8 cellular contexts compared by ENCODE assay signal in the genomic region with DNA sequence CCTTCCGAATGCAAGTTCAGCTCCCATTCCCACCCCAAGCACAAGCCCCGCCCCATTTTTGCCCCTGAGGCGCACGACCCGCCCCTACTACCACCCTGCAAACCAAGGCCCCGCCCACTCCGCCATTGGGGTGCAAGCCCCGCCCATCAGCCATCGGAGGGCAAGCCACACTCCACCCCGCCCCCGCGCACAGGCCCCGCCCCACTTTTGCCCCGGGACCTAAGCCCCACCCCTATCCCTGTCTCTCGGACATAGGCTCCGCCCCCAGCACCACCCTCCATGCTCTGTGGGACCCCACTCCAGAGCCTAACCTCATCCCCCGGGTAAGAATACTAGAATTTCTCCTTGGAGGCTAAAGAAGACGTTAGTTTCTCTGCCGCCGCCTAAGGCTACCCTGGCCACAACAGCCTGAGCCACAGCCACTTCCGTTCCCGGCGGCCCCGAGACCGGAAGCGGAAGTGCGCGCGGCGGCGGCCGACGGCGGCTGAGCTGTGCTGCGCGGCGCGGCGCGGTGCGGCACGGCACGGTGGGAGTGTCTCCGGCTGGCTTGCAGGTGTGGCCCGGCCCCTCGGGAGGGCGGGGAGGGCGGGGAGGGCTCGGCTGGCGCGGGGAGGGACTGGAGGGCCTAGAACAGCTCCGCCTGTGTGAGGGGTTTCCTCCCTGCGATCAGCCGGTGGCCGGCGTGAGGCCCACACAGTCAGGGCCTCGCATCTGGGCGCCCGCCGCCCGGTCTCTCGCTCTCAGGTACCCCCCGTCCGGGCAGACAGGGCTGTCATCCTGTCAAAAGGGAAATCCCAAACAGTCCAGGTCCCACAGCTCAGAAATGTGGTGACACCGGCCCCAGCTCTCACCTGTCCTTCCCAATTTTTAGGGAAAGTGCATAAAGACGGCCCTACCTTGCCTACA.
DNase-seq lines count a peak whose midpoint lies in the region; ATAC-seq, FAIRE-seq and TF ChIP-seq lines count a peak whose summit lies in the region.

A gene (plus strand): TSS at position 451 of the 906 bp plus-strand sequence. CDS start 3,444 bp downstream, outside the sequence.

- H3K79me2 ChIP-seq in Loucy (ENCODE audit: insufficient read depth, low read length): 0 out of 2 replicates have a peak, but pooled peaks cover 4% of the 10 kb centered on the region

- no peaks in the 10 kb centered on the region for H4K20me1 ChIP-seq in Loucy (ENCODE audit: insufficient read depth, low read length, poor library complexity, severe bottlenecking)

- H3K4me2 ChIP-seq in Loucy (ENCODE audit: low read depth, low read length, poor library complexity, severe bottlenecking): peak within 1 kb of the TSS; percentile 86

- TF ChIP-seq CTCF in Loucy (conservative IDR thresholded peaks at IDR 0.05; ENCODE audit: low read length) (no peak), RWPE2 (IDR thresholded peaks at IDR 0.05; ENCODE audit: poor library complexity, severe bottlenecking) (no peak), nephron progenitor cell (IDR thresholded peaks at IDR 0.05) (no peak)

- H3K9me3 ChIP-seq in Loucy (ENCODE audit: insufficient read depth, low read depth, low read length): no peaks in the 10 kb centered on the region
- no peaks in the 10 kb centered on the region for H3K9me3 ChIP-seq in RWPE2 (ENCODE audit: severe bottlenecking)

- H3K4me3 Mint-ChIP-seq in nephron progenitor cell: peak within 1 kb of the TSS; percentile 94
- H3K4me3 Mint-ChIP-seq in stimulated activated naive CD8-positive, alpha-beta T cell treated with anti-CD3 and anti-CD28 coated beads, Interleukin-15, Interleukin-2, amounts not matched to agents 100 ng/mL and 50 ng/mL, for 24 hours: peak within 1 kb of the TSS; percentile 88

- H2AFZ ChIP-seq in Loucy (ENCODE audit: low read length): peak within 1 kb of the TSS; percentile 89

- H3K36me3 ChIP-seq in Loucy (ENCODE audit: insufficient read depth, low read length) (no peaks in the 10 kb centered on the region), RWPE2 (ENCODE audit: low read depth) (no peaks in the 10 kb centered on the region)

- peak within 1 kb of the TSS; percentile 82 for H3K9ac ChIP-seq in Loucy (ENCODE audit: low read depth, low read length, poor library complexity, severe bottlenecking)

- peak within 1 kb of the TSS; percentile 79 for H3K27ac ChIP-seq in RWPE2 (ENCODE audit: poor library complexity, severe bottlenecking)

- peak; percentile 92 for DNase-seq in ELF-1 (ENCODE audit: low read depth, low spot score)
- DNase-seq in H54 (ENCODE audit: insufficient read length, low spot score): peak; percentile 92
- DNase-seq in RWPE2 (ENCODE audit: low spot score): peak; percentile 95
- DNase-seq in activated effector memory CD4-positive, alpha-beta T cell treated with anti-CD3 and anti-CD28 coated beads, Interleukin-2, amount 50 U/mL, for 16 hours: peak; percentile 99
- DNase-seq in fibroblast of the conjunctiva (ENCODE audit: low read depth): peak; percentile 83
- DNase-seq in nephron progenitor cell: peak; percentile 100

- H3K27me3 ChIP-seq in Loucy (ENCODE audit: insufficient read depth, low read length, poor library complexity, severe bottlenecking) (no peaks in the 10 kb centered on the region), RWPE2 (ENCODE audit: insufficient read depth, poor library complexity, severe bottlenecking) (no peaks in the 10 kb centered on the region)

- peaks cover 18% of the 10 kb centered on the region for H3K4me1 ChIP-seq in Loucy (ENCODE audit: insufficient read depth, low read length, poor library complexity, severe bottlenecking)
- H3K4me1 ChIP-seq in RWPE2 (ENCODE audit: insufficient read depth, poor library complexity, severe bottlenecking): no peaks in the 10 kb centered on the region

- peak; percentile 98 for ATAC-seq in RWPE2 (ENCODE audit: low read depth)

- peaks cover 16% of the 10 kb centered on the region for H3K4me1 Mint-ChIP-seq in nephron progenitor cell
- H3K4me1 Mint-ChIP-seq in stimulated activated naive CD8-positive, alpha-beta T cell treated with anti-CD3 and anti-CD28 coated beads, Interleukin-15, Interleukin-2, amounts not matched to agents 100 ng/mL and 50 ng/mL, for 24 hours (ENCODE audit: low read depth): peaks cover 29% of the 10 kb centered on the region

- H3K27ac Mint-ChIP-seq in nephron progenitor cell: peak within 1 kb of the TSS; percentile 99
- peak within 1 kb of the TSS; percentile 97 for H3K27ac Mint-ChIP-seq in stimulated activated naive CD8-positive, alpha-beta T cell treated with anti-CD3 and anti-CD28 coated beads, Interleukin-15, Interleukin-2, amounts not matched to agents 100 ng/mL and 50 ng/mL, for 24 hours

- TF ChIP-seq POLR2A in H54 (IDR thresholded peaks at IDR 0.05; ENCODE audit: low read depth, low read length): peak; percentile 47; the same call in 1 of the 2 replicates

- no peaks in the 10 kb centered on the region for H3K9me2 ChIP-seq in Loucy (replicated peaks; ENCODE audit: low read depth, low read length)

- H3F3A ChIP-seq in Loucy (ENCODE audit: low read depth): peaks cover 6% of the 10 kb centered on the region; the same call in 1 of the 2 replicates

- peaks cover 34% of the 10 kb centered on the region for H3K27me3 Mint-ChIP-seq in nephron progenitor cell (ENCODE audit: low read depth, poor library complexity)
- H3K27me3 Mint-ChIP-seq in stimulated activated naive CD8-positive, alpha-beta T cell treated with anti-CD3 and anti-CD28 coated beads, Interleukin-15, Interleukin-2, amounts not matched to agents 100 ng/mL and 50 ng/mL, for 24 hours: no peaks in the 10 kb centered on the region

- H3K9me3 Mint-ChIP-seq in nephron progenitor cell: no peaks in the 10 kb centered on the region
- H3K9me3 Mint-ChIP-seq in stimulated activated naive CD8-positive, alpha-beta T cell treated with anti-CD3 and anti-CD28 coated beads, Interleukin-15, Interleukin-2, amounts not matched to agents 100 ng/mL and 50 ng/mL, for 24 hours: no peaks in the 10 kb centered on the region

- no peak for FAIRE-seq in H54 (lab: Jason Lieb, UNC)

- H3K4me3 ChIP-seq in Loucy (ENCODE audit: low read length, poor library complexity, severe bottlenecking) (peak within 1 kb of the TSS; percentile 92), RWPE2 (ENCODE audit: severe bottlenecking) (peak within 1 kb of the TSS; percentile 95)

- peaks cover 5% of the 10 kb centered on the region for H3K36me3 Mint-ChIP-seq in nephron progenitor cell (ENCODE audit: low read depth)
- H3K36me3 Mint-ChIP-seq in stimulated activated naive CD8-positive, alpha-beta T cell treated with anti-CD3 and anti-CD28 coated beads, Interleukin-15, Interleukin-2, amounts not matched to agents 100 ng/mL and 50 ng/mL, for 24 hours (ENCODE audit: low read depth): peaks cover 6% of the 10 kb centered on the region

Comparison
In these comparisons a context has a peak if more than half of its experiments do, and no peak if none do; other contexts are left out.
1. Peak in every context shown above with its lines: DNase-seq, ATAC-seq, H3K4me3 ChIP-seq and H3K27ac ChIP-seq.